ENCODE assay signal across 25 cellular contexts in the genomic region with DNA sequence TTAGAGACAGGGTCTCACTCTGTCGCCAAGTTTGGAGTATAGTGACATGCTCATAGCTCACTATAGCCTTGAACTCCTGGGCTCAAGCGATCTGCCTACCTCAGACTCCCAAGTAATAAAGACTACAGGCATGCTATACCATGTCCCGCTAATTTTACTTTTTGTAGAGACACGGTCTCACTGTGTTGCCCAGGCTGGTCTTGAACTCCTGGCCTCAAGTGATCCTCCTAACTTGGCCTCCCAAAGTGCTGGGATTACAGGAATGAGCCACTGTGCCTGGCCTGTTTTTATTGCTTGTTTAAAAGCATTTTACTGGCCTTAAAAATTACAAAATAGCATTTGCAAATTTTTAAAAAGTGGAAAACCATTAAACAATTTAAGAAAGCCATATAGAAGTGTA.
DNase-seq lines count a peak whose midpoint lies in the region; ATAC-seq, FAIRE-seq and TF ChIP-seq lines count a peak whose summit lies in the region.
"Had no signal": no experiment of that assay in that cellular context is flagged by ENCODE, and none has a peak within 500 bp of the region (broad histone marks: within the 10 kb centered on the region; RNA-seq: fewer than 3 reads in every experiment).

No MANE protein-coding gene starts in this region.

- H3K9me3 Mint-ChIP-seq in mesothelial cell of epicardium (peaks cover 17% of the 10 kb centered on the region), type B pancreatic cell (peaks cover 4% of the 10 kb centered on the region)
- H3K9me3 Mint-ChIP-seq: CD4-positive, alpha-beta T cell; CD8-positive, alpha-beta memory T cell; HFFc6 had no signal

- no peak overlapping the region for H2AK5ac ChIP-seq in H1 (ENCODE audit: low read depth, low read length)

- H3K27me3 Mint-ChIP-seq in mesothelial cell of epicardium (ENCODE audit: low read depth) (no peaks in the 10 kb centered on the region), type B pancreatic cell (peaks cover 4% of the 10 kb centered on the region)
- H3K27me3 Mint-ChIP-seq: CD4-positive, alpha-beta T cell; CD8-positive, alpha-beta memory T cell had no signal

- H3K4me3 Mint-ChIP-seq in mesothelial cell of epicardium (no peak overlapping the region), type B pancreatic cell (no peak overlapping the region)
- H3K4me3 Mint-ChIP-seq: CD14-positive monocyte; CD4-positive, alpha-beta T cell; CD8-positive, alpha-beta memory T cell; HFFc6 had no signal

- no peak overlapping the region for H4K5ac ChIP-seq in H1 (ENCODE audit: insufficient read length, low read depth, low read length)

- no peak overlapping the region for H2AFZ ChIP-seq in H1 (ENCODE audit: low read length)

- no peak overlapping the region for H3K56ac ChIP-seq in H1 (replicated peaks; ENCODE audit: insufficient read length, low read depth, low read length)

- no peak overlapping the region for H4K8ac ChIP-seq in H1 (ENCODE audit: extremely low read depth, insufficient read depth, low read length)

- 98% methylated on average over 4 of the region's 4 CpGs for WGBS in A549 (ENCODE audit: missing lambda C conversion rate)
- 95% methylated on average over 4 of the region's 4 CpGs; no CpG with 5 or more reads in 1 of the 2 experiments for WGBS in H1 (ENCODE audit: extremely low coverage in 1 of 2, insufficient coverage in 1 of 2, insufficient read length in 1 of 2, insufficient replicate concordance in 2 of 2, low coverage in 1 of 2, low lambda C conversion rate in 2 of 2, missing lambda C conversion rate in 1 of 2), 2 experiments

- H3K9me3 ChIP-seq in A549 (no peaks in the 10 kb centered on the region), HUES6 (ENCODE audit: control insufficient read depth, insufficient read depth, low read depth, low read length) (no peaks in the 10 kb centered on the region), H1 (ENCODE audit: insufficient read depth in 2 of 2, low read depth in 1 of 2, low read length in 1 of 2) (no peaks in the 10 kb centered on the region)
- H3K9me3 ChIP-seq: BE2C; BLaER1 treated with 17β-estradiol and CSF1 and Interleukin-3, amounts not matched to agents 10 nM and 100 nM; HAP-1 had no signal

- POLR2A ChIA-PET in A549 (lab: Yijun Ruan, JAX) (no interaction called here), H1 (lab: Charles Lee; ENCODE audit: partially characterized antibody) (no interaction called here)

- H3K18ac ChIP-seq in H1 (ENCODE audit: extremely low read depth, low read length) = no peak overlapping the region

- H4K20me1 ChIP-seq in H1 (replicated peaks in 1 of 2; ENCODE audit: control insufficient read depth in 1 of 2, insufficient read depth in 2 of 2, low read length in 2 of 2) = no peaks in the 10 kb centered on the region

- no peak for ATAC-seq in A549
- ATAC-seq: GM12878 had no signal

- peak overlapping the region; percentile 90 to 92; a peak in 4 of 6 replicates for H3K27ac ChIP-seq in A549
- peak overlapping the region; percentile 80; the same call in 1 of the 2 replicates for H3K27ac ChIP-seq in HUES6 (ENCODE audit: low read depth, low read length)
- H3K27ac ChIP-seq in H1 (ENCODE audit: low read depth, low read length) = no peak overlapping the region
- H3K27ac ChIP-seq: 22Rv1; BLaER1 treated with 17β-estradiol and CSF1 and Interleukin-3, amounts not matched to agents 10 nM and 100 nM had no signal

- TF ChIP-seq EP300 in A549 (IDR thresholded peaks at IDR 0.05) (no peak), H1 (IDR thresholded peaks at IDR 0.05; ENCODE audit: borderline replicate concordance in 1 of 2, low read depth in 2 of 2, low read length in 2 of 2) (no peak)

- H2BK20ac ChIP-seq in H1 (ENCODE audit: low read length) = no peak overlapping the region

- H4K91ac ChIP-seq in H1 (replicated peaks; ENCODE audit: insufficient read length, low read length) = no peak overlapping the region

- H3K27me3 ChIP-seq in HUES6 (ENCODE audit: control insufficient read depth, insufficient read depth, low read length) (no peaks in the 10 kb centered on the region), H1 (replicated peaks in 1 of 4; ENCODE audit: control insufficient read depth in 3 of 4, extremely low read depth in 1 of 4, insufficient read depth in 3 of 4, low read length in 3 of 4) (no peaks in the 10 kb centered on the region)
- H3K27me3 ChIP-seq: BE2C; BLaER1 treated with 17β-estradiol and CSF1 and Interleukin-3, amounts not matched to agents 10 nM and 100 nM had no signal

- TF ChIP-seq RAD21 in A549 (conservative IDR thresholded peaks at IDR 0.05 in 1 of 2, IDR thresholded peaks at IDR 0.05 in 1 of 2) = no peak
- TF ChIP-seq RAD21 in H1 (IDR thresholded peaks at IDR 0.05 in 1 of 2, conservative IDR thresholded peaks at IDR 0.05 in 1 of 2; ENCODE audit: low read depth in 2 of 2, low read length in 2 of 2) = no peak

- no peak for TF ChIP-seq POLR2A in A549 (IDR thresholded peaks at IDR 0.05; ENCODE audit: low read length)
- no peak for TF ChIP-seq POLR2A in H1 (IDR thresholded peaks at IDR 0.05; ENCODE audit: control extremely low read depth in 1 of 2, low read depth in 2 of 2, low read length in 2 of 2)

- H2BK120ac ChIP-seq in H1 (replicated peaks; ENCODE audit: low read depth, low read length) = no peak overlapping the region

- no peaks in the 10 kb centered on the region for H3K79me2 ChIP-seq in H1 (ENCODE audit: control insufficient read depth in 1 of 2, insufficient read depth in 2 of 2, low read length in 2 of 2)

- CTCF ChIA-PET in A549 (lab: Yijun Ruan, JAX) = interaction anchor here (0.7 to 3.7 kb wide), 5 partner anchors 11 to 34 kb away, joined by 3 to 25 read pairs (median 3); no protein-coding TSS in a partner anchor
- CTCF ChIA-PET in H1 (lab: Charles Lee; ENCODE audit: partially characterized antibody) = interaction anchor here (0.6 to 5.2 kb wide), 6 partner anchors 15 to 343 kb away, joined by 3 to 38 read pairs (median 7); no protein-coding TSS in a partner anchor

- H3K9ac ChIP-seq in HUES6 (ENCODE audit: low read length) (no peak overlapping the region), H1 (replicated peaks in 1 of 4; ENCODE audit: extremely low read depth in 1 of 4, low read depth in 3 of 4, low read length in 3 of 4) (no peak overlapping the region)
- H3K9ac ChIP-seq: BLaER1 treated with 17β-estradiol and CSF1 and Interleukin-3, amounts not matched to agents 10 nM and 100 nM had no signal

- H3K4me2 ChIP-seq in A549 = no peak overlapping the region
- 0 out of 4 replicates have a peak overlapping the region, but pooled peaks of 1 of the 2 experiments have one; percentile 13 for H3K4me2 ChIP-seq in H1 (ENCODE audit: insufficient read depth in 1 of 2, low read depth in 2 of 2, low read length in 2 of 2)
- H3K4me2 ChIP-seq: BLaER1 treated with 17β-estradiol and CSF1 and Interleukin-3, amounts not matched to agents 10 nM and 100 nM had no signal

- 0 out of 2 replicates have a peak overlapping the region, but pooled peaks have one; percentile 33 for H2BK12ac ChIP-seq in H1 (ENCODE audit: low read depth, low read length)

- no peaks in the 10 kb centered on the region for H3K36me3 ChIP-seq in HUES6 (ENCODE audit: control insufficient read depth, insufficient read depth, low read length)
- H3K36me3 ChIP-seq in H1 (ENCODE audit: control insufficient read depth in 2 of 4, insufficient read depth in 4 of 4, low read length in 3 of 4) = no peaks in the 10 kb centered on the region
- H3K36me3 ChIP-seq: HAP-1 had no signal

- 0 out of 2 replicates have a peak overlapping the region, but pooled peaks have one; percentile 41 for H2BK15ac ChIP-seq in H1 (ENCODE audit: low read length)

- no peak for TF ChIP-seq CTCF in A549 (IDR thresholded peaks at IDR 0.05)
- TF ChIP-seq CTCF in H1 (IDR thresholded peaks at IDR 0.05; ENCODE audit: control extremely low read depth in 1 of 3, insufficient read depth in 1 of 3, low read depth in 1 of 3, low read length in 3 of 3) = no peak
- no peak for TF ChIP-seq CTCF in mesothelial cell of epicardium (IDR thresholded peaks at IDR 0.05; ENCODE audit: unreplicated experiment)
- TF ChIP-seq CTCF in type B pancreatic cell (conservative IDR thresholded peaks at IDR 0.05) = no peak

- H3K4me1 ChIP-seq in A549 (peaks cover 38% of the 10 kb centered on the region), HUES6 (ENCODE audit: control insufficient read depth, insufficient read depth, low read length) (peaks cover 10% of the 10 kb centered on the region; the same call in 1 of the 2 replicates), H1 (replicated peaks in 1 of 4; ENCODE audit: control insufficient read depth in 3 of 4, insufficient read depth in 4 of 4, low read length in 3 of 4) (peaks cover 0 to 5% (median 0%) of the 10 kb centered on the region in 4 experiments; a peak in 2 of 7 replicates)
- H3K4me1 ChIP-seq: BE2C; BLaER1 treated with 17β-estradiol and CSF1 and Interleukin-3, amounts not matched to agents 10 nM and 100 nM had no signal

- FAIRE-seq in A549 (lab: Jason Lieb, UNC) (no peak), H1 (lab: Jason Lieb, UNC) (no peak), HTR-8/SVneo (lab: Jason Lieb, UNC) (no peak)
- FAIRE-seq: A204.1, D721Med, GM12878, GM19239 had no signal

- H3K23me2 ChIP-seq in H1 (ENCODE audit: low read depth, low read length) = no peaks in the 10 kb centered on the region; the same call in 1 of the 2 replicates

- peaks cover 21% of the 10 kb centered on the region for H3K4me1 Mint-ChIP-seq in mesothelial cell of epicardium
- no peaks in the 10 kb centered on the region for H3K4me1 Mint-ChIP-seq in type B pancreatic cell (ENCODE audit: unreplicated experiment)
- H3K4me1 Mint-ChIP-seq: CD8-positive, alpha-beta memory T cell had no signal

- no peak overlapping the region for H2BK5ac ChIP-seq in H1 (ENCODE audit: low read depth, low read length)

- no peak overlapping the region for H3K14ac ChIP-seq in H1 (ENCODE audit: insufficient read length)

- no peak overlapping the region for H3K23ac ChIP-seq in H1 (ENCODE audit: insufficient read length)

- H3K79me1 ChIP-seq in H1 (ENCODE audit: low read depth, low read length) = peaks cover 2% of the 10 kb centered on the region; the same call in 1 of the 2 replicates

- H3K36me3 Mint-ChIP-seq in mesothelial cell of epicardium (no peaks in the 10 kb centered on the region), type B pancreatic cell (no peaks in the 10 kb centered on the region)

- H3K27ac Mint-ChIP-seq in mesothelial cell of epicardium (peak overlapping the region; percentile 45), type B pancreatic cell (no peak overlapping the region)
- H3K27ac Mint-ChIP-seq: CD14-positive monocyte; CD4-positive, alpha-beta T cell; HFFc6 had no signal

- H3K4ac ChIP-seq in H1 (replicated peaks; ENCODE audit: insufficient read length, low read depth, low read length) = no peak overlapping the region

- H3K4me3 ChIP-seq in A549 = no peak overlapping the region
- no peak overlapping the region for H3K4me3 ChIP-seq in HUES6 (ENCODE audit: low read depth, low read length)
- no peak overlapping the region for H3K4me3 ChIP-seq in H1 (ENCODE audit: extremely low read depth in 1 of 4, insufficient read depth in 2 of 4, low read depth in 3 of 4, low read length in 4 of 4)
- H3K4me3 ChIP-seq: BLaER1 treated with 17β-estradiol and CSF1 and Interleukin-3, amounts not matched to agents 10 nM and 100 nM; GM12878; HAP-1 had no signal

- no peak for DNase-seq in A549 (ENCODE audit: low read depth in 1 of 2, low spot score in 1 of 2)
- no peak for DNase-seq in H1 (ENCODE audit: low read depth in 1 of 2, low spot score in 2 of 2)
- DNase-seq in mesothelial cell of epicardium (ENCODE audit: low spot score in 2 of 2, unreplicated experiment in 2 of 2) = no peak
- DNase-seq in type B pancreatic cell (ENCODE audit: extremely low spot score, unreplicated experiment) = no peak
- no peak for DNase-seq in NCI-H1092 (lab: John Stamatoyannopoulos, UW)
- no peak for DNase-seq in HTR-8/SVneo (ENCODE audit: insufficient read length, low spot score)
- no peak for DNase-seq in GOT3 (lab: John Stamatoyannopoulos, UW)
- DNase-seq: AML-193; BE2C; CD4-positive, alpha-beta T cell; CD8-positive, alpha-beta memory T cell; DMS 273 treated with DMSO at 0.1 percent for 48 hours; DMS79; EL; GDM1; HFFc6 had no signal
